ENCODE assay signal across 21 cellular contexts in the genomic region with DNA sequence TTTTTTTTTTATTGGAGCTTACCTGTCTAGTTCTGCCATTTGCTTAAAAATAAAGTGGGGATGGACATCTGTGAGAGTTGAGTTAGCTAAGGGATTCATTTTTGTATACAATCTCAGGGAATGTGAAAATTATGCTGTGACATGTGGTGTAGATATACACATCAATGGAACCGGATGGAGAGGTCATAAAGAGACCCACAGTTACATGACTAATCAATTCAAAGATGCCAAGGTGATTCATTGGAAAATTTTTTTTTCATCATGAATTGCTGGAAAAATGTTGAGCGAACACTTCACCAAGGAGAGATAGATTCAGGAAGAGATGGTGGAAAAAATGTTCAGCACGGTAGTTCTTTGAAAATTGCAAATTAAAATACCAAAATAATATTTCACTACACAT.
A peak's percentile ranks its signal among the peaks of the same experiment; 100 is the strongest.
DNase-seq lines count a peak whose midpoint lies in the region; ATAC-seq and TF ChIP-seq lines count a peak whose summit lies in the region.
"Had no signal": no experiment of that assay in that cellular context is flagged by ENCODE, and none has a peak within 500 bp of the region (broad histone marks: within the 10 kb centered on the region; RNA-seq: fewer than 3 reads in every experiment).

No MANE protein-coding gene starts in this region.

- H3K27ac ChIP-seq in PC-3 (ENCODE audit: low read length) (no peak overlapping the region), osteoblast (ENCODE audit: low read depth, low read length) (no peak overlapping the region), gastrocnemius medialis (no peak overlapping the region)
- H3K27ac ChIP-seq: 22Rv1; BLaER1 treated with 17β-estradiol and CSF1 and Interleukin-3, amounts not matched to agents 10 nM and 100 nM; GM23248 had no signal

- H3K4me1 ChIP-seq in PC-3 (ENCODE audit: insufficient read depth, low read length) (no peaks in the 10 kb centered on the region), osteoblast (ENCODE audit: insufficient read depth, low read length) (no peaks in the 10 kb centered on the region), gastrocnemius medialis (no peaks in the 10 kb centered on the region)
- H3K4me1 ChIP-seq: BE2C; BLaER1 treated with 17β-estradiol and CSF1 and Interleukin-3, amounts not matched to agents 10 nM and 100 nM had no signal

- TF ChIP-seq CTCF in PC-3 (conservative IDR thresholded peaks at IDR 0.05; ENCODE audit: low read depth, low read length) (no peak), osteoblast (IDR thresholded peaks at IDR 0.05; ENCODE audit: extremely low read depth, low read depth, low read length) (no peak), foreskin fibroblast (IDR thresholded peaks at IDR 0.05; ENCODE audit: low read depth, low read length) (no peak), gastrocnemius medialis (IDR thresholded peaks at IDR 0.05 in 4 of 5, conservative IDR thresholded peaks at IDR 0.05 in 1 of 5) (no peak)

- in situ Hi-C loops in gastrocnemius medialis (cut with MboI; ENCODE audit: low sequenced_read_pairs in 4 of 4), result no loop called here

- H3K9me3 ChIP-seq in PC-3 (ENCODE audit: low read length) (peaks cover 18% of the 10 kb centered on the region; the same call in 1 of the 2 replicates), osteoblast (ENCODE audit: low read depth, low read length) (peaks cover 3% of the 10 kb centered on the region), gastrocnemius medialis (no peaks in the 10 kb centered on the region)
- H3K9me3 ChIP-seq: BE2C had no signal

- H3K27me3 ChIP-seq in PC-3 (ENCODE audit: low read length) (no peaks in the 10 kb centered on the region), osteoblast (ENCODE audit: insufficient read depth, low read length) (no peaks in the 10 kb centered on the region), gastrocnemius medialis (no peaks in the 10 kb centered on the region)
- H3K27me3 ChIP-seq: BE2C; BLaER1 treated with 17β-estradiol and CSF1 and Interleukin-3, amounts not matched to agents 10 nM and 100 nM had no signal

- peak; percentile 86 for DNase-seq in ELR (ENCODE audit: low read depth)
- peak; percentile 31 for DNase-seq in PC-3
- DNase-seq in dermis blood vessel endothelial cell, result peak; percentile 40
- peak; percentile 3 for DNase-seq in osteoblast (ENCODE audit: insufficient read length, low spot score, missing footprints)
- no peak for DNase-seq in NCI-H1930 (lab: John Stamatoyannopoulos, UW)
- no peak for DNase-seq in foreskin fibroblast
- DNase-seq in NCI-H2029 treated with DMSO at 0.1 percent for 48 hours (lab: John Stamatoyannopoulos, UW), result no peak
- no peak for DNase-seq in gastrocnemius medialis
- DNase-seq: ACHN; AML-193; BE2C; Calu3; CD4-positive, alpha-beta memory T cell; COR-L47; DMS53; DMS79 treated with DMSO at 0.1 percent for 48 hours; GM23248; H7; HCEC 1CT had no signal

- H3K36me3 ChIP-seq in PC-3 (ENCODE audit: low read depth, low read length) (no peaks in the 10 kb centered on the region), osteoblast (ENCODE audit: insufficient read depth, low read length) (no peaks in the 10 kb centered on the region), gastrocnemius medialis (no peaks in the 10 kb centered on the region)
- H3K36me3 ChIP-seq: BE2C; BLaER1 treated with 17β-estradiol and CSF1 and Interleukin-3, amounts not matched to agents 10 nM and 100 nM had no signal

- POLR2A ChIA-PET in PC-3 (lab: Charles Lee; ENCODE audit: unreplicated experiment), result no interaction called here

- H3K4me3 ChIP-seq in PC-3 (ENCODE audit: low read length), result no peak overlapping the region
- H3K4me3 ChIP-seq in osteoblast (ENCODE audit: insufficient read depth, low read length), result no peak overlapping the region
- no peak overlapping the region for H3K4me3 ChIP-seq in foreskin fibroblast (ENCODE audit: low read depth in 1 of 2, low read length in 2 of 2)
- H3K4me3 ChIP-seq in gastrocnemius medialis, result no peak overlapping the region
- H3K4me3 ChIP-seq: BLaER1 treated with 17β-estradiol and CSF1 and Interleukin-3, amounts not matched to agents 10 nM and 100 nM; GM23248 had no signal

- intact Hi-C loops in PC-3 (cut with micrococcal nuclease), result no loop called here
- intact Hi-C loops in gastrocnemius medialis (cut with DNase I; ENCODE audit: low total_unique reads), result no loop called here

- H2AFZ ChIP-seq in PC-3 (ENCODE audit: low read length) (no peak overlapping the region), osteoblast (ENCODE audit: low read length) (no peak overlapping the region)
- H2AFZ ChIP-seq: GM23248 had no signal

- no peak overlapping the region for H3K9ac ChIP-seq in PC-3 (ENCODE audit: low read length)
- H3K9ac ChIP-seq: BLaER1 treated with 17β-estradiol and CSF1 and Interleukin-3, amounts not matched to agents 10 nM and 100 nM; GM23248 had no signal

- no TSS peak for BruUV-seq in PC-3 (replicated peaks; lab: Mats Ljungman, UMichigan)

- CTCF ChIA-PET in PC-3 (lab: Charles Lee), result no interaction called here

- H3K9me2 ChIP-seq in PC-3 (replicated peaks; ENCODE audit: low read length), result no peaks in the 10 kb centered on the region

- H3F3A ChIP-seq in PC-3 (ENCODE audit: low read length, unreplicated experiment), result no peaks in the 10 kb centered on the region

- no peak for TF ChIP-seq POLR2A in gastrocnemius medialis (IDR thresholded peaks at IDR 0.05)

- H4K20me1 ChIP-seq in PC-3 (ENCODE audit: low read length) (no peaks in the 10 kb centered on the region), osteoblast (ENCODE audit: insufficient read depth, low read length) (no peaks in the 10 kb centered on the region)
- H4K20me1 ChIP-seq: BLaER1 treated with 17β-estradiol and CSF1 and Interleukin-3, amounts not matched to agents 10 nM and 100 nM had no signal

- no peaks in the 10 kb centered on the region for H3K79me2 ChIP-seq in PC-3 (ENCODE audit: low read length)
- H3K79me2 ChIP-seq in osteoblast (ENCODE audit: insufficient read depth, low read length), result no peaks in the 10 kb centered on the region

- no peak for ATAC-seq in PC-3
- ATAC-seq in gastrocnemius medialis, result no peak

- H3K4me2 ChIP-seq in PC-3 (ENCODE audit: low read length) (no peak overlapping the region), osteoblast (ENCODE audit: insufficient read depth, low read length) (no peak overlapping the region)
- H3K4me2 ChIP-seq: BLaER1 treated with 17β-estradiol and CSF1 and Interleukin-3, amounts not matched to agents 10 nM and 100 nM had no signal

Comparison
In these comparisons a context has a peak if more than half of its experiments do, and no peak if none do; other contexts are left out.
1. DNase-seq: peak in ELR (single experiment), PC-3 (single experiment), dermis blood vessel endothelial cell (single experiment) and osteoblast (single experiment); none in NCI-H1930 (0 of 2), foreskin fibroblast (0 of 2), NCI-H2029 treated with DMSO at 0.1 percent for 48 hours (single experiment) and gastrocnemius medialis (0 of 2).